7 cellular contexts compared by ENCODE assay signal in genomic region chr20:3980260-3981131, GRCh38. TPM values are rescaled to one million over a fixed set of nuclear protein-coding genes. Genes with fewer than 3 reads are reported as not detected.
DNase-seq lines count a peak whose midpoint lies in the region; ATAC-seq and TF ChIP-seq lines count a peak whose summit lies in the region.

No MANE protein-coding gene starts in this region.

- peak overlapping the region; percentile 23 for H3K9ac ChIP-seq in PC-3 (ENCODE audit: low read length)

- CTCF ChIA-PET in PC-3 (lab: Charles Lee), result no interaction called here

- intact Hi-C loops in PC-3 (cut with micrococcal nuclease), result no loop called here
- intact Hi-C loops in testis (cut with DNase I; ENCODE audit: low total_unique reads), result no loop called here

- H3K27ac ChIP-seq in PC-3 (ENCODE audit: low read length) (peak overlapping the region; percentile 56), brain microvascular endothelial cell (peak overlapping the region; percentile 44), lung (ENCODE audit: low read depth in 1 of 2, low read length in 1 of 2) (peak overlapping the region; percentile 67 to 78), testis (peak overlapping the region; percentile 12 to 23)

- peak overlapping the region; percentile 38; the same call in 1 of the 2 replicates for H3K4me3 ChIP-seq in PC-3 (ENCODE audit: low read length)
- no peak overlapping the region for H3K4me3 ChIP-seq in brain microvascular endothelial cell (ENCODE audit: low read depth, low read length)
- peak overlapping the region; percentile 24 for H3K4me3 ChIP-seq in lung
- H3K4me3 ChIP-seq in testis, result peak overlapping the region; percentile 10 to 42

- peaks cover 13% of the 10 kb centered on the region for H3K4me1 ChIP-seq in PC-3 (ENCODE audit: insufficient read depth, low read length)
- H3K4me1 ChIP-seq in lung (ENCODE audit: control insufficient read depth in 2 of 2, insufficient read depth in 2 of 2, low read length in 2 of 2), result peaks cover 0 to 4% of the 10 kb centered on the region in 2 donors
- no peaks in the 10 kb centered on the region for H3K4me1 ChIP-seq in testis

- TF ChIP-seq CTCF in PC-3 (conservative IDR thresholded peaks at IDR 0.05; ENCODE audit: low read depth, low read length) (no peak), brain microvascular endothelial cell (IDR thresholded peaks at IDR 0.05; ENCODE audit: low read depth, low read length, missing control alignments) (no peak), lung (IDR thresholded peaks at IDR 0.05; ENCODE audit: control extremely low read depth, extremely low read depth) (no peak), testis (IDR thresholded peaks at IDR 0.05) (no peak)

- H3K27me3 ChIP-seq in PC-3 (ENCODE audit: low read length) (no peaks in the 10 kb centered on the region), brain microvascular endothelial cell (replicated peaks) (no peaks in the 10 kb centered on the region), lung (ENCODE audit: control insufficient read depth, insufficient read depth) (no peaks in the 10 kb centered on the region), testis (no peaks in the 10 kb centered on the region)

- H3K36me3 ChIP-seq in PC-3 (ENCODE audit: low read depth, low read length) (0 out of 2 replicates have a peak, but pooled peaks cover under 1% of the 10 kb centered on the region), brain microvascular endothelial cell (replicated peaks) (no peaks in the 10 kb centered on the region), lung (ENCODE audit: control insufficient read depth in 2 of 2, insufficient read depth in 2 of 2, low read length in 2 of 2) (peaks cover 0 to 1% of the 10 kb centered on the region in 2 donors), testis (ENCODE audit: low read depth, missing control alignments) (no peaks in the 10 kb centered on the region)

- TF ChIP-seq POLR2A in testis (IDR thresholded peaks at IDR 0.05), result no peak

- H4K20me1 ChIP-seq in PC-3 (ENCODE audit: low read length), result no peaks in the 10 kb centered on the region

- H3K9me2 ChIP-seq in PC-3 (replicated peaks; ENCODE audit: low read length), result no peaks in the 10 kb centered on the region

- ATAC-seq in GM21390 (IDR thresholded peaks at IDR 0.05; ENCODE audit: unreplicated experiment), result peak; percentile 55
- ATAC-seq in PC-3, result peak; percentile 94
- ATAC-seq in lung (ENCODE audit: insufficient read depth, low FRiP score), result no peak

- peak overlapping the region; percentile 63 for H3K4me2 ChIP-seq in PC-3 (ENCODE audit: low read length)

- H2AFZ ChIP-seq in PC-3 (ENCODE audit: low read length), result 0 out of 2 replicates have a peak overlapping the region, but pooled peaks have one; percentile 32

- POLR2A ChIA-PET in PC-3 (lab: Charles Lee; ENCODE audit: unreplicated experiment), result interaction anchor here (0.6 kb wide), 1 partner anchor 96 kb away, joined by 8 read pairs; no protein-coding TSS in a partner anchor

- BruUV-seq in PC-3 (replicated peaks; lab: Mats Ljungman, UMichigan), result no TSS peak

- no peaks in the 10 kb centered on the region for H3K79me2 ChIP-seq in PC-3 (ENCODE audit: low read length)

- in situ Hi-C loops in brain microvascular endothelial cell (cut with HindIII; ENCODE audit: low pct_ligation_motif_present, low sequenced_read_pairs), result no loop called here
- in situ Hi-C loops in G401 (cut with HindIII; ENCODE audit: low sequenced_read_pairs), result no loop called here

- H3K9me3 ChIP-seq in PC-3 (ENCODE audit: low read length), result no peaks in the 10 kb centered on the region
- H3K9me3 ChIP-seq in lung (ENCODE audit: control insufficient read depth in 2 of 2, insufficient read depth in 1 of 2, low read length in 1 of 2), result no peaks in the 10 kb centered on the region
- H3K9me3 ChIP-seq in testis, result no peaks in the 10 kb centered on the region

- DNase-seq in PC-3, result peak; percentile 53
- peak; percentile 22 for DNase-seq in brain microvascular endothelial cell
- no peak for DNase-seq in lung (ENCODE audit: low spot score)
- DNase-seq in testis, result no peak
- DNase-seq in activated gamma-delta T cell (lab: John Stamatoyannopoulos, UW), result no peak
- no peak for DNase-seq in G401 (ENCODE audit: low spot score)

- no peaks in the 10 kb centered on the region for H3F3A ChIP-seq in PC-3 (ENCODE audit: low read length, unreplicated experiment)

- WGBS in lung, 2 donors, result 29 to 36% methylated on average over 12 of the region's 12 CpGs
- WGBS in testis, 2 donors, result 34 to 45% methylated on average over 12 of the region's 12 CpGs

RNA-seq across cellular contexts. Expression of gene RNF24, which starts 34.9 kb away (rescaled TPM):
- 8.2 and 10.5 TPM in 2 replicates for total RNA-seq in PC-3 (2014; rRNA removed)
- 10 to 100 TPM; 15.9 to 20.9 TPM for total RNA-seq in lung
- polyA plus RNA-seq in lung, result 10 to 100 TPM in 1 of 2 donors, 1 to 10 TPM in 1; 7.4 to 17.3 TPM
- 10 to 100 TPM; 13.5 to 14.2 TPM for total RNA-seq in testis
- 11.0 TPM for polyA plus RNA-seq in testis (ENCODE audit: insufficient read depth, low read depth, low replicate concordance)
- 1.3 and 2.0 TPM in 2 replicates for total RNA-seq in G401 (2014; rRNA removed; shearing (Covaris generic))

Comparison
In these comparisons a context has a peak if more than half of its experiments do, and no peak if none do; other contexts are left out.
1. DNase-seq: peak in PC-3 (single experiment) and brain microvascular endothelial cell (single experiment); none in lung (single experiment), testis (single experiment), activated gamma-delta T cell (single experiment) and G401 (single experiment).
2. H3K27ac ChIP-seq: peak in every context shown above with its lines; median percentile 72 in lung; 56 in PC-3; 44 in brain microvascular endothelial cell; 18 in testis.